In the genomic region with DNA sequence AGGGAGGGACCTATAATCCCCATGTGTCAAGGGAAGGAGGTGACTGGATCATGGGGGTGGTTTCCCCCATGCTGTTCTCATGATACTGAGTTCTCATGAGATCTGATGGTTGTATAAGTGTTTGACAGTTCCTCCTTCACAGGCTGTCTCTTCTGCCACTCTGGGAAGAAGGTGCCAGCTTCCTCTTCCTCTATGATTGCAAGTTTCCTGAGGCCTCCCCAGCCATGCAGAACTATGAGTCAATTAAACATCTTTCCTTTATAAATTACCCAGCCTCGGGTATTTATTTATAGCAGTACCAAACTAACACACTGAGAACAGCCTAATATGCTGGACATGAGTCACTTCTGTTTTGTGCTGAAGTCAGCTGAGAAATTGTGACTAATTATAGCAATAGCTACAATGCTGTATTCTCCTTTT, we compare ENCODE assay signal across 9 cellular contexts.
DNase-seq lines count a peak whose midpoint lies in the region; TF ChIP-seq lines count a peak whose summit lies in the region.
"Had no signal": no experiment of that assay in that cellular context is flagged by ENCODE, and none has a peak within 500 bp of the region (broad histone marks: within the 10 kb centered on the region; RNA-seq: fewer than 3 reads in every experiment).

No MANE protein-coding gene starts in this region.

- no peaks in the 10 kb centered on the region for H3K27me3 Mint-ChIP-seq in brain

- no peaks in the 10 kb centered on the region for H3K36me3 Mint-ChIP-seq in brain

- DNase-seq in AG20443 (ENCODE audit: low spot score), result peak; percentile 40
- peak; percentile 82 for DNase-seq in HT1080 (ENCODE audit: low read depth)
- peak; percentile 22 for DNase-seq in kidney glomerular epithelial cell (lab: John Stamatoyannopoulos, UW)
- no peak for DNase-seq in midbrain (lab: John Stamatoyannopoulos, UW)
- no peak for DNase-seq in NCI-H1105 treated with DMSO at 0.1 percent for 48 hours (lab: John Stamatoyannopoulos, UW)
- DNase-seq in GM10248 (ENCODE audit: extremely low spot score), result no peak
- no peak for DNase-seq in NCI-H2196 (lab: John Stamatoyannopoulos, UW; ENCODE audit: unreplicated experiment)
- DNase-seq: left colon had no signal

- H3K9me3 Mint-ChIP-seq in brain, result peaks cover 0 to 13% (median 0%) of the 10 kb centered on the region in 5 experiments

- TF ChIP-seq CTCF in brain (conservative IDR thresholded peaks at IDR 0.05), result no peak
- no peak for TF ChIP-seq CTCF in GM10248 (IDR thresholded peaks at IDR 0.05; ENCODE audit: control extremely low read depth, extremely low read depth, low read depth, missing control alignments)

- H3K4me1 Mint-ChIP-seq in brain, result peaks cover 36% of the 10 kb centered on the region

- H3K4me3 Mint-ChIP-seq in brain, result no peak overlapping the region

- H3K27ac Mint-ChIP-seq in brain, result peak overlapping the region in 3 of 5 experiments; percentile 19 to 45 (median 42)

- CTCF ChIA-PET in GM10248 (lab: Yijun Ruan, JAX), result no interaction called here

- POLR2A ChIA-PET in GM10248 (lab: Yijun Ruan, JAX), result no interaction called here

Comparison
In these comparisons a context has a peak if more than half of its experiments do, and no peak if none do; other contexts are left out.
1. DNase-seq: peak in AG20443 (single experiment), HT1080 (single experiment) and kidney glomerular epithelial cell (single experiment); none in midbrain (single experiment), NCI-H1105 treated with DMSO at 0.1 percent for 48 hours (single experiment), GM10248 (single experiment) and NCI-H2196 (single experiment).